In the genomic region with DNA sequence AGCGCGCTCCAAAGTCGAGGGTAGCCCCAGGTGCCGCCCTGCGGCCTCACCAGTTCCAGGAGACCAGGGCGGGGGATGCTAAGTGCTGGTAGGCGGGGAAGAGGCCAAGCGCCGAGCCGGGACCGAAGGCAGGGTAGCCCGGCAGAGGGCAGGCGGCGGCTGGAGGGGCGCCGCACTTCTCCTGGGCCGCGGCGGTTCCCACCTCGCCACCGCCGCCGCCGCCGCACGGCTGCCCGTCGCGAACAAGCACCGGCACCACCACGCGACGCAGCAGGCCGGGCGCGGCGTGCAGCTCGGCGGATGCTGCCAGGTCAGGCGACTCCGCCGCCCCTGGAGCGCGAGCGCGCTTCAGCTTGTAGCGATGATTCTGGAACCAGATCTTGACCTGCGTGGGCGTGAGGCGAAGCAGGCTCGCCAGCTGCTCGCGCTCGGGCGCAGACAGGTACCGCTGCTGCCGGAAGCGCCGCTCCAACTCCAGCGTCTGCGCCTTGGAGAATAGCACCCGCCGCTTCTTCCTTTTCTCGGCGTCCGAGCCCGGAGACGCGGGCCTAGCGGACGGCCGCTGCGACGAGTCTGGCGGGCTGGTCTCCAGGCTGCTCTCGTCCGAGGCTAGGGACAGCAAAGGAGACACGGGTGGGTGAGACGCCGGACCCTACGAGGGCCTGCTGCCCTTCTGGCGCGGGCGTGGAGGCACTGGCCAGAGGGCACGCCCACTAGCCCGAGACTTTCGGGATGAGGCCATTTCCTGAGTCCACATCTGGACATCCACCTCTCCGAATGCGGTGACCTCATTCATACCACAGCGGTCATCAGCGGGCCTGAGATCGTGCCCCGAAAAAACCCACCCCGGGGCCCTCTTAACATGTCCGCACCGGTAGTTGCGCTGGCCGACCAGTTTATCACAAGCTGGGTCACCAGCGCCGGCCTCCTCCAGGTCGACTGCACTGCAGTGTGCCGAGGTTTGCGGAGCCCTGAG, we compare ENCODE assay signal across 8 cellular contexts. TPM values are rescaled to one million over a fixed set of nuclear protein-coding genes. Genes with fewer than 3 reads are reported as not detected.
DNase-seq lines count a peak whose midpoint lies in the region; ATAC-seq, FAIRE-seq and TF ChIP-seq lines count a peak whose summit lies in the region.

No MANE protein-coding gene starts in this region.

- TF ChIP-seq EP300 in A549 (IDR thresholded peaks at IDR 0.05): no peak

- TF ChIP-seq POLR2A in A549 (IDR thresholded peaks at IDR 0.05; ENCODE audit: low read length): 0 out of 2 replicates have a peak, but pooled peaks have one; percentile 12

- H3K4me3 ChIP-seq in A549: peak overlapping the region; percentile 74
- H3K4me3 ChIP-seq in retinal pigment epithelial cell (ENCODE audit: low read length): peak overlapping the region; percentile 42

- POLR2A ChIA-PET in A549 (lab: Yijun Ruan, JAX): no interaction called here

- H3K4me2 ChIP-seq in A549: peak overlapping the region; percentile 96

- FAIRE-seq in A549 (lab: Jason Lieb, UNC): no peak

- H3K27ac ChIP-seq in A549: peak overlapping the region; percentile 66 to 85; a peak in 5 of 6 replicates

- WGBS in A549 (ENCODE audit: missing lambda C conversion rate): 13% methylated on average over 28 of the region's 103 CpGs

- DNase-seq in A549 (ENCODE audit: low read depth in 1 of 2, low spot score in 1 of 2) (peak; percentile 45 to 66), SHP77 treated with DMSO at 0.1 percent for 48 hours (lab: John Stamatoyannopoulos, UW) (peak; percentile 67), glomerular visceral epithelial cell (ENCODE audit: extremely low spot score) (peak; percentile 11), retinal pigment epithelial cell (ENCODE audit: low read depth) (no peak)

- no peak for TF ChIP-seq RAD21 in A549 (conservative IDR thresholded peaks at IDR 0.05 in 1 of 2, IDR thresholded peaks at IDR 0.05 in 1 of 2)

- no peaks in the 10 kb centered on the region for H3K4me1 ChIP-seq in A549

- no peaks in the 10 kb centered on the region for H3K9me3 ChIP-seq in A549

- CTCF ChIA-PET in A549 (lab: Yijun Ruan, JAX): interaction anchor here (0.6 to 2.9 kb wide), 4 partner anchors 23 to 639 kb away, joined by 3 to 8 read pairs (median 7); no protein-coding TSS in a partner anchor

- TF ChIP-seq CTCF in A549 (IDR thresholded peaks at IDR 0.05): no peak
- no peak for TF ChIP-seq CTCF in retinal pigment epithelial cell (conservative IDR thresholded peaks at IDR 0.05; ENCODE audit: low read depth, low read length)

- ATAC-seq in A549 (peak; percentile 76 to 77), GM19463 (IDR thresholded peaks at IDR 0.05; ENCODE audit: unreplicated experiment) (peak; percentile 58), HG03159 (IDR thresholded peaks at IDR 0.05; ENCODE audit: unreplicated experiment) (no peak), GM18519 (IDR thresholded peaks at IDR 0.05; ENCODE audit: low FRiP score, unreplicated experiment) (no peak), GM18502 (IDR thresholded peaks at IDR 0.05; ENCODE audit: poor library complexity, unreplicated experiment) (no peak)

TF ChIP-seq in A549, 52 proteins besides CTCF, POLR2A, EP300 and RAD21:
- TF ChIP-seq MYC (IDR thresholded peaks at IDR 0.05; ENCODE audit: borderline replicate concordance, low read length) (no peak), E2F6 (IDR thresholded peaks at IDR 0.05; ENCODE audit: borderline replicate concordance, low read depth) (peak; percentile 50; the same call in 1 of the 2 replicates), RNF2 (IDR thresholded peaks at IDR 0.05; ENCODE audit: borderline replicate concordance, low read depth) (peak; percentile 94; the same call in 1 of the 2 replicates)
- TF ChIP-seq, protein P1, sequence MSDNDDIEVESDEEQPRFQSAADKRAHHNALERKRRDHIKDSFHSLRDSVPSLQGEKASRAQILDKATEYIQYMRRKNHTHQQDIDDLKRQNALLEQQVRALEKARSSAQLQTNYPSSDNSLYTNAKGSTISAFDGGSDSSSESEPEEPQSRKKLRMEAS (IDR thresholded peaks at IDR 0.05): peak; percentile 61

RNA-seq across cellular contexts. Expression of gene NKX2-8, which starts 1.3 kb away (rescaled TPM):
- polyA plus RNA-seq in A549 (2011; rRNA removed): 0.21 and 0.58 TPM in 2 replicates
- 0.81 and 1.3 TPM in 2 replicates for polyA plus RNA-seq in A549 (2012; cell fraction: cytosol; rRNA removed)
- 0.86 and 1.6 TPM in 2 replicates for polyA plus RNA-seq in A549 (2012; cell fraction: nucleus; rRNA removed)
- polyA plus RNA-seq in A549 (2017; fragmentation: RNase III; extraction: RNeasy Plus Mini Kit Qiagen cat#74134 plus additional on column Dnase treatment): 0.47 to 0.68 TPM (median 0.62 TPM) in 3 replicates
- 0.58 TPM in 2 replicates for polyA minus RNA-seq in A549 (2011; rRNA and poly(A)+ RNA removed)

Comparison
In these comparisons a context has a peak if more than half of its experiments do, and no peak if none do; other contexts are left out.
1. ATAC-seq: peak in A549 (2 of 2) and GM19463 (single experiment); none in HG03159 (single experiment), GM18519 (single experiment) and GM18502 (single experiment).